18 cellular contexts compared by ENCODE assay signal in the genomic region with DNA sequence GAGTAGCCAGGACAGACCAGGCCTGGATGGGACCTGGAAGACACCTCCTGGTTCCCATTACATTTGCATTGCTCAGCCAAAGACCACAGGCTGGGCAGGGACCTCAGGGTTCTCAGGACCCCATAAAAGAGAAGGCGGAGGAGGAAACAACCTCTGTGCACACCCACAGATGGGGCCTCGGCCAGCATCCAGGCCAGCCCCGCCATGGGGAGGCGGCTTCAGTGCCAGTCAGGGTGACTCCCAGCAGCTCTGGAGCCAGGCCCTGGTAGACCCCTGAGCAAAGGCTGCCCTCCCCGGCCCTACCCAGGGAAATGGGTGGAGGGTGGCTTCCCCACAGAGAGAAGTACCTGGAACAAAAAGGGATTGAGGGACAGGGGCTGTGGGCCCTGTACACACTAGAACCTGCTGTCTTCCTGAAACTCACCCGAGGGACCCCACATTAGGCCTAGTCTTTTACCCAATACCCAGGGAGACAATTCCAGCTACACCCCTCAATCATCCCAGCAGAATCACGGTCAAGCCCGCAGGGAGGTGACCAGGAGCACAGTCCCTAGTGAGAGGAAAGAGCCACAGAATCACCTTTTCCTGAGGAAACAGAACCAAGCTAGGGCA.
"Had no signal": no experiment of that assay in that cellular context is flagged by ENCODE, and none has a peak within 500 bp of the region (broad histone marks: within the 10 kb centered on the region; RNA-seq: fewer than 3 reads in every experiment).

No MANE protein-coding gene starts in this region.

- DNase-seq: activated CD4-positive, alpha-beta T cell treated with anti-CD3 and anti-CD28 coated beads for 4 hours; activated CD8-positive, alpha-beta T cell treated with anti-CD3 and anti-CD28 coated beads, Interleukin-2, amount 10 ng/mL, durations not matched to agents 7 days and 5 days; activated naive CD4-positive, alpha-beta T cell treated with anti-CD3 and anti-CD28 coated beads, Interleukin-2, amount 50 U/mL, for 16 hours; activated naive CD8-positive, alpha-beta T cell treated with anti-CD3 and anti-CD28 coated beads, Interleukin-2, amount 10 ng/mL, durations not matched to agents 7 days and 5 days; activated T-cell treated with anti-CD3 and anti-CD28 coated beads, Interleukin-2, amount 50 U/mL, for 72 hours; anterior cingulate cortex; Karpas-422; NCI-H1105 treated with DMSO at 0.1 percent for 48 hours; NCI-H1436 treated with DMSO at 0.1 percent for 48 hours; NCI-H187; NCI-H2081; NCI-H510A treated with DMSO at 0.1 percent for 48 hours; Peyer's patch; SHP77 treated with DMSO at 0.1 percent for 48 hours had no signal

- H3K4me1 ChIP-seq: adrenal gland, Peyer's patch had no signal

- H3K27ac ChIP-seq: adrenal gland, Peyer's patch, RWPE1 had no signal

- H3K9me3 ChIP-seq: adrenal gland, Peyer's patch had no signal

- ATAC-seq: activated CD4-positive, CD25-positive, alpha-beta regulatory T cell treated with anti-CD3 and anti-CD28 coated beads, Interleukin-2, amount 50 U/mL, for 24 hours; activated CD8-positive, alpha-beta T cell treated with anti-CD3 and anti-CD28 coated beads, Interleukin-2, amount 10 ng/mL, durations not matched to agents 7 days and 5 days; activated T-cell treated with anti-CD3 and anti-CD28 coated beads, Interleukin-2, amount 50 U/mL, for 72 hours; K562 had no signal

- H3K36me3 ChIP-seq: adrenal gland, Peyer's patch had no signal

- H3K27me3 ChIP-seq: adrenal gland, Peyer's patch had no signal

- H3K4me3 ChIP-seq: adrenal gland, K562, Peyer's patch had no signal
